8 cellular contexts compared by ENCODE assay signal in the genomic region with DNA sequence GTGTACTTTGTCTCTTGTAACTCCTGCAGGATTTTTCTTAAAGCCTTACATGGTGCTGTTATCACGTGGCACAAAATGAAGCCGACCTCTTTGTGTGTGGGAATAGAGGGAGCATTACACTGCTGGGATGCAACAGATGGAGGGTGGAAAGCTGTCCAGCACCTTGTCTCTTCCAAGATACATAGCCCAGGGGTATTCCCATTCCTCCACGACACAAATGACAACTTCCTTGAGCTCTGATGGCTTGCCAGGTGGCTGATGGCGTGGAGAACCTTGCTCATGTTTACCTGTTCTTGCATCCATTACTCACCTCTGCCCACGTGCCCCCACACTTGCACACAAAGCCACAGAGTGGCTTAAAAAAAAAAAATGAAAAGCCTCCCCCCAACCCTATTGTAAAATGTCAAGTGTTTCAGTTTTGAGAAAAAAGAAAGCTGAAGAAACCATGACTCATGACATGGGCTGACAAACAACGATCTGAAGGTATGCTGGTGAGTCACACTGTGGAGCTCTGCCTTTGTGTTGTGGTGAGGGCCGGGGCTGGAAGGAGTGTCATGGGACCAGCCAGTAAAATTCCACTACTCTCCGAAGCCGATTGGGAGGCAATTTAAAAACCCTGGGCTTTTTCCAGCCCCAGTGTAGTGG. TPM values are rescaled to one million over a fixed set of nuclear protein-coding genes. Genes with fewer than 3 reads are reported as not detected.
DNase-seq lines count a peak whose midpoint lies in the region; ATAC-seq and TF ChIP-seq lines count a peak whose summit lies in the region.

No MANE protein-coding gene starts in this region.

- no peak for TF ChIP-seq CTCF in lung (IDR thresholded peaks at IDR 0.05; ENCODE audit: control extremely low read depth, extremely low read depth)

- H3K4me3 ChIP-seq in lung: no peak overlapping the region

- H3K27ac ChIP-seq in lung (ENCODE audit: low read depth in 1 of 2, low read length in 1 of 2): peak overlapping the region; percentile 86 to 87

- H3K36me3 ChIP-seq in lung (ENCODE audit: control insufficient read depth in 2 of 2, insufficient read depth in 2 of 2, low read length in 2 of 2): no peaks in the 10 kb centered on the region

- DNase-seq in activated gamma-delta T cell treated with Interleukin-2 at 50 U/mL for 16 hours (peak; percentile 85), activated gamma-delta T cell (lab: John Stamatoyannopoulos, UW) (no peak), NCI-H446 (lab: John Stamatoyannopoulos, UW) (peak; percentile 29 to 79), dermis microvascular lymphatic vessel endothelial cell (ENCODE audit: low read depth in 2 of 2) (peak; percentile 84 to 99), lung (ENCODE audit: low spot score) (peak; percentile 82)
- DNase-seq in activated CD4-positive, alpha-beta T cell treated with anti-CD3 and anti-CD28 coated beads, Interleukin-2, amount 50 U/mL, for 4 hours: peak; percentile 78 to 85
- peak; percentile 67 for DNase-seq in stimulated activated CD8-positive, alpha-beta memory T cell treated with anti-CD3 and anti-CD28 coated beads, Interleukin-12 subunit alpha, Interleukin-12 subunit beta, amount 100 ng/mL, for 24 hours (ENCODE audit: extremely low read depth)

- peaks cover 9 to 11% of the 10 kb centered on the region in 2 donors for H3K4me1 ChIP-seq in lung (ENCODE audit: control insufficient read depth in 2 of 2, insufficient read depth in 2 of 2, low read length in 2 of 2)

- 35 to 37% methylated on average over 9 of the region's 9 CpGs for WGBS in lung, 2 donors

- H3K9me3 ChIP-seq in lung (ENCODE audit: control insufficient read depth in 2 of 2, insufficient read depth in 1 of 2, low read length in 1 of 2): no peaks in the 10 kb centered on the region

- ATAC-seq in HG03066 (IDR thresholded peaks at IDR 0.05; ENCODE audit: low read depth, unreplicated experiment): peak; percentile 50
- ATAC-seq in lung (ENCODE audit: insufficient read depth, low FRiP score): peak; percentile 89

- H3K27me3 ChIP-seq in lung (ENCODE audit: control insufficient read depth, insufficient read depth): no peaks in the 10 kb centered on the region

RNA-seq across cellular contexts. Expression of gene ATP5PO, which starts 32.0 kb away (rescaled TPM):
- total RNA-seq in dermis microvascular lymphatic vessel endothelial cell: 132 and 180 TPM in 2 replicates
- 100 to 1,000 TPM; 146 to 150 TPM for total RNA-seq in lung
- polyA plus RNA-seq in lung: 100 to 1,000 TPM; 201 to 287 TPM
